ENCODE assay signal across 11 cellular contexts in the genomic region with DNA sequence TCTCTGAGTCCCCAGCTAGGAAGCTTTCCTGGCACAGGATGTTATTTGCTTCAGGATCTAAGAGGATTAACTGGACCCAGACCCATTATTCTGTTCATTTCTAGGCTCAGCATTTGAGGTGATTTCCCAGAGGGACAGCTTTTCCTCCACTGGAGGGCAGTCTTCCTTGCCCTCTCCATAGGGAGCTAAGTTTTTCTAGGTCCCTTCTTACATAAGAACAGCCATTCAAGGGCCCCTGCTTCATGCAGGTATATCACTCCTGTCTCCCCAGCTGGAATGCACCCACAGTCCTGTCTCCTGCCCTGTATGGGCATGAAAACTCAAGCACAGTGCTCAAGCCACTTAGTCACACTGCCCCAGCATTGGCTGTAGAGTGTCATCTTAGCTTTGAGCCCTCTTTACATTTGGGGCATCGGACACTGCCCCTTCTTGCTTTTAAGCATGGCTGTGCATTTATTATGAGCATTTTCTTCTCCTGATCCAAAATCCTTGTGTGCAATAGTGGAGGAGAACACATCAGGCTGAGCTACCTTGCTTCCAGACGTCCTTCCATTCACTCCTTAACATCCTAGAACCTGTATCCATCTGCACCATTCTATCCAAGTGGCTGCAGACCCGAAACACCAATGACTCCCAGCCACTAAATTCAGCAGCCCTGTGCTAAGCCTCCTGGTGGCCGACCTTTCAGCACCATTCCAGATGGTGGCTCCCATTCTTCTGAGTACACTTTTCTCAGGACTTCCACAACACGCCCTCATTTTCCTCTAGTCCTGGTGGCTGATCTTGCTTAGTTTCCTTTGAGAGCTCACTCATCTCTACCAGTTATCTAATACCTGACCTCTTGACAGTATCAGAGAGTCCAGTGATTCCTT.
DNase-seq lines count a peak whose midpoint lies in the region; ATAC-seq and TF ChIP-seq lines count a peak whose summit lies in the region.
"Had no signal": no experiment of that assay in that cellular context is flagged by ENCODE, and none has a peak within 500 bp of the region (broad histone marks: within the 10 kb centered on the region; RNA-seq: fewer than 3 reads in every experiment).

No MANE protein-coding gene starts in this region.

- TF ChIP-seq CTCF in Calu3 (IDR thresholded peaks at IDR 0.05; ENCODE audit: unreplicated experiment): peak; percentile 62
- TF ChIP-seq CTCF in HFF-Myc (IDR thresholded peaks at IDR 0.05; ENCODE audit: low read depth, low read length, missing control alignments): peak; percentile 77
- peak; percentile 59 for TF ChIP-seq CTCF in astrocyte of the cerebellum (IDR thresholded peaks at IDR 0.05; ENCODE audit: low read depth, low read length, missing control alignments)
- peak; percentile 17 for TF ChIP-seq CTCF in lung (IDR thresholded peaks at IDR 0.05; ENCODE audit: control extremely low read depth, extremely low read depth)

- H3K27ac Mint-ChIP-seq in Calu3 (ENCODE audit: unreplicated experiment): no peak overlapping the region
- H3K27ac Mint-ChIP-seq in natural killer cell treated with Interleukin-12 subunit alpha and Interleukin-12 subunit beta and Interleukin-15 and Interleukin-18, amount 100 ng/mL, for 72 hours: no peak overlapping the region
- H3K27ac Mint-ChIP-seq: activated naive CD4-positive, alpha-beta T cell treated with anti-CD3 and anti-CD28 coated beads, Interleukin-2, amount 50 U/mL, for 24 hours had no signal

- no peak overlapping the region for H3K4me3 Mint-ChIP-seq in Calu3 (ENCODE audit: low read depth, unreplicated experiment)
- H3K4me3 Mint-ChIP-seq in natural killer cell treated with Interleukin-12 subunit alpha and Interleukin-12 subunit beta and Interleukin-15 and Interleukin-18, amount 100 ng/mL, for 72 hours: no peak overlapping the region
- H3K4me3 Mint-ChIP-seq: activated naive CD4-positive, alpha-beta T cell treated with anti-CD3 and anti-CD28 coated beads, Interleukin-2, amount 50 U/mL, for 24 hours had no signal

- no peaks in the 10 kb centered on the region for H3K4me1 ChIP-seq in lung (ENCODE audit: control insufficient read depth in 2 of 2, insufficient read depth in 2 of 2, low read length in 2 of 2)

- ATAC-seq in lung (ENCODE audit: insufficient read depth, low FRiP score) (no peak), GM18520 (IDR thresholded peaks at IDR 0.05; ENCODE audit: unreplicated experiment) (no peak), GM18870 (IDR thresholded peaks at IDR 0.05; ENCODE audit: unreplicated experiment) (no peak)
- ATAC-seq in natural killer cell treated with Interleukin-12 subunit alpha and Interleukin-12 subunit beta and Interleukin-15 and Interleukin-18, amount 100 ng/mL, for 72 hours: no peak

- H3K9me3 ChIP-seq in lung (ENCODE audit: control insufficient read depth in 2 of 2, insufficient read depth in 1 of 2, low read length in 1 of 2): no peaks in the 10 kb centered on the region

- in situ Hi-C loops in astrocyte of the cerebellum (cut with HindIII; ENCODE audit: low sequenced_read_pairs): no loop called here

- 76 to 78% methylated on average over 5 of the region's 5 CpGs for WGBS in lung, 2 donors

- H3K27me3 ChIP-seq in lung (ENCODE audit: control insufficient read depth, insufficient read depth): no peaks in the 10 kb centered on the region

- H3K9me3 Mint-ChIP-seq in Calu3 (ENCODE audit: low read depth, unreplicated experiment): peaks cover 2% of the 10 kb centered on the region
- no peaks in the 10 kb centered on the region for H3K9me3 Mint-ChIP-seq in natural killer cell treated with Interleukin-12 subunit alpha and Interleukin-12 subunit beta and Interleukin-15 and Interleukin-18, amount 100 ng/mL, for 72 hours
- H3K9me3 Mint-ChIP-seq: activated naive CD4-positive, alpha-beta T cell treated with anti-CD3 and anti-CD28 coated beads, Interleukin-2, amount 50 U/mL, for 24 hours had no signal

- no TSS peak for BruUV-seq in Calu3 (replicated peaks; lab: Mats Ljungman, UMichigan)

- peak; percentile 52 for DNase-seq in Calu3
- no peak for DNase-seq in HFF-Myc (ENCODE audit: extremely low read depth, low read depth)
- no peak for DNase-seq in astrocyte of the cerebellum (ENCODE audit: low read depth)
- no peak for DNase-seq in lung (ENCODE audit: low spot score)
- DNase-seq in NCI-H187 treated with DMSO at 0.1 percent for 48 hours (lab: John Stamatoyannopoulos, UW): no peak
- no peak for DNase-seq in natural killer cell treated with Interleukin-12 subunit alpha and Interleukin-12 subunit beta and Interleukin-15 and Interleukin-18, amount 100 ng/mL, for 72 hours (ENCODE audit: low spot score)
- DNase-seq: NCI-H2029; stimulated activated naive CD4-positive, alpha-beta T cell had no signal

- no peak overlapping the region for H3K27ac ChIP-seq in lung (ENCODE audit: low read depth in 1 of 2, low read length in 1 of 2)

- H3K36me3 Mint-ChIP-seq in Calu3 (ENCODE audit: insufficient read depth, unreplicated experiment): no peaks in the 10 kb centered on the region
- peaks cover 6% of the 10 kb centered on the region for H3K36me3 Mint-ChIP-seq in natural killer cell treated with Interleukin-12 subunit alpha and Interleukin-12 subunit beta and Interleukin-15 and Interleukin-18, amount 100 ng/mL, for 72 hours

- CTCF ChIA-PET in Calu3 (lab: Charles Lee): interaction anchor here (0.6 to 2.2 kb wide), 9 partner anchors 31 to 407 kb away, joined by 3 to 12 read pairs (median 6); no protein-coding TSS in a partner anchor

- no peak overlapping the region for H3K4me3 ChIP-seq in HFF-Myc (replicated peaks; ENCODE audit: low read depth, low read length)
- H3K4me3 ChIP-seq in astrocyte of the cerebellum (ENCODE audit: low read depth, low read length): no peak overlapping the region
- H3K4me3 ChIP-seq in lung: no peak overlapping the region

- peaks cover 48% of the 10 kb centered on the region for H3K27me3 Mint-ChIP-seq in Calu3 (ENCODE audit: unreplicated experiment)
- H3K27me3 Mint-ChIP-seq in natural killer cell treated with Interleukin-12 subunit alpha and Interleukin-12 subunit beta and Interleukin-15 and Interleukin-18, amount 100 ng/mL, for 72 hours: peaks cover 31 to 49% of the 10 kb centered on the region in 2 donors
- H3K27me3 Mint-ChIP-seq: activated naive CD4-positive, alpha-beta T cell treated with anti-CD3 and anti-CD28 coated beads, Interleukin-2, amount 50 U/mL, for 24 hours had no signal

- H3K36me3 ChIP-seq in lung (ENCODE audit: control insufficient read depth in 2 of 2, insufficient read depth in 2 of 2, low read length in 2 of 2): no peaks in the 10 kb centered on the region

- intact Hi-C loops in Calu3 (cut with micrococcal nuclease; ENCODE audit: unreplicated experiment): no loop called here

- H3K4me1 Mint-ChIP-seq in Calu3 (ENCODE audit: low read depth, unreplicated experiment): no peaks in the 10 kb centered on the region
- no peaks in the 10 kb centered on the region for H3K4me1 Mint-ChIP-seq in natural killer cell treated with Interleukin-12 subunit alpha and Interleukin-12 subunit beta and Interleukin-15 and Interleukin-18, amount 100 ng/mL, for 72 hours (ENCODE audit: low read depth in 2 of 2)
- H3K4me1 Mint-ChIP-seq: activated naive CD4-positive, alpha-beta T cell treated with anti-CD3 and anti-CD28 coated beads, Interleukin-2, amount 50 U/mL, for 24 hours had no signal

Comparison
In these comparisons a context has a peak if more than half of its experiments do, and no peak if none do; other contexts are left out.
1. CTCF ChIP-seq: peak in every context shown above with its lines; median percentile 77 in HFF-Myc; 62 in Calu3; 59 in astrocyte of the cerebellum; 17 in lung.